8 cellular contexts compared by ENCODE assay signal in the genomic region with DNA sequence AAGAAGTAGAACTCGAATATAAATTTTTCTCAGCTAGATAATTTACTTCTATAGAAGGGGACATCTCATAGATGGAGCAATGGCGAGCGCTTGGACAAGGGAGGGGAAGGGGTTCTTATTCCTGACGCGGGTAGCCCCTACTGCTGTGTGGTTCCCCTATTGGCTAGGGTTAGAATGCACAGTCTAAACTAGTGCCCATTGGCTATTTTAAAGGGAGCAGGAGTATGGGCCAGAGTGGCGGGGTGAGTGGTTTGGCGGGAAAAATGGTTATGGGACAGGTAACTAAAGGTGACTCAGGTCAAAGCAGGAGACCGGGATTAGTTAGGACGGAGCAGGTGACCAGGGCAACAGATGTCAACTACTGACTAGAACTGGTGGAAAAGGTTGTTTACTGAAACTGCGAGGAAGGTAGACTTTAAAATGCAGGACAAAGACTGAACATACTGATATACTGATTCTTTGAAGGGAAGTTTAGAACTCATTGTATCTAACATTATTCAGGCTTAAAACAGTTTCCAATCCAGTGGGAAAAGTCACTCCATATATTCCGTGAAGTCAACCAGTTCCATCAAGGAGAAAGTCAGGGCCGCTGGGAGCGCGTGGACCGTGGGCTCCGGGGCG. TPM values are rescaled to one million over a fixed set of nuclear protein-coding genes. Genes with fewer than 3 reads are reported as not detected.
A peak's percentile ranks its signal among the peaks of the same experiment; 100 is the strongest.
DNase-seq lines count a peak whose midpoint lies in the region; ATAC-seq, FAIRE-seq and TF ChIP-seq lines count a peak whose summit lies in the region.

No MANE protein-coding gene starts in this region.

- 26% methylated on average over 15 of the region's 17 CpGs for WGBS in K562 (ENCODE audit: insufficient coverage, low coverage, missing lambda C conversion rate)
- WGBS in suprapubic skin, result 17% methylated on average over 14 of the region's 17 CpGs

- H3K4me3 Mint-ChIP-seq in activated naive CD4-positive, alpha-beta T cell treated with anti-CD3 and anti-CD28 coated beads for 36 hours, result peak overlapping the region; percentile 80

- TF ChIP-seq EP300 in K562 (IDR thresholded peaks at IDR 0.05; ENCODE audit: low read length), result no peak
- no peak for TF ChIP-seq EP300 in suprapubic skin (IDR thresholded peaks at IDR 0.05)

- peaks cover 10% of the 10 kb centered on the region for H3K4me1 Mint-ChIP-seq in activated naive CD4-positive, alpha-beta T cell treated with anti-CD3 and anti-CD28 coated beads for 36 hours (ENCODE audit: low read depth)

- peaks cover 17% of the 10 kb centered on the region; the same call in 2 of the 3 replicates for H3K36me3 ChIP-seq in K562 (ENCODE audit: control insufficient read depth, insufficient read depth, low read length)
- H3K36me3 ChIP-seq in suprapubic skin, result no peaks in the 10 kb centered on the region

- no peaks in the 10 kb centered on the region for H3K9me1 ChIP-seq in K562 (ENCODE audit: control insufficient read depth, insufficient read depth, low read length)

- H3K9me3 ChIP-seq in K562 (replicated peaks; ENCODE audit: control insufficient read depth, insufficient read depth, low read depth, low read length) (no peaks in the 10 kb centered on the region; the same call in 1 of the 2 replicates), suprapubic skin (no peaks in the 10 kb centered on the region)

- H3K36me3 Mint-ChIP-seq in activated naive CD4-positive, alpha-beta T cell treated with anti-CD3 and anti-CD28 coated beads for 36 hours (ENCODE audit: low read depth), result no peaks in the 10 kb centered on the region

- peak overlapping the region; percentile 95 for H3K4me2 ChIP-seq in K562 (ENCODE audit: insufficient read depth, low read length)

- TSS peak; percentile 94 for BruUV-seq in K562 (replicated peaks; lab: Mats Ljungman, UMichigan)

- in situ Hi-C loops in K562 (cut with MboI), result no loop called here

- H3K4me1 ChIP-seq in K562 (replicated peaks in 1 of 2; ENCODE audit: control insufficient read depth in 2 of 2, insufficient read depth in 2 of 2, low read length in 2 of 2) (peaks cover 4 to 22% of the 10 kb centered on the region in 2 experiments; a peak in 4 of 5 replicates), suprapubic skin (peaks cover 20% of the 10 kb centered on the region)

- H3K27ac Mint-ChIP-seq in activated naive CD4-positive, alpha-beta T cell treated with anti-CD3 and anti-CD28 coated beads for 36 hours, result peak overlapping the region; percentile 73

- H3K4me3 ChIP-seq in K562 (peak overlapping the region; percentile 93), suprapubic skin (peak overlapping the region; percentile 87)

- H3K79me2 ChIP-seq in K562 (ENCODE audit: control insufficient read depth, insufficient read depth, low read length), result peaks cover 45% of the 10 kb centered on the region

- no peak for TF ChIP-seq RAD21 in K562 (CRISPR knock-in tag; conservative IDR thresholded peaks at IDR 0.05 in 1 of 2, IDR thresholded peaks at IDR 0.05 in 1 of 2)

- TF ChIP-seq CTCF in K562 (IDR thresholded peaks at IDR 0.05 in 2 of 3, conservative IDR thresholded peaks at IDR 0.05 in 1 of 3; ENCODE audit: insufficient read depth in 2 of 3, low read depth in 1 of 3, low read length in 3 of 3) (no peak), suprapubic skin (IDR thresholded peaks at IDR 0.05) (no peak)

- POLR2A ChIA-PET in K562 (lab: Yijun Ruan, JAX), result interaction anchor here (0.6 to 1.5 kb wide), 8 partner anchors 12 to 136 kb away, joined by 3 to 6 read pairs (median 3); partner anchors contain the start of genes AURKAIP1, CCNL2 and MRPL20

- H3K27ac ChIP-seq in K562 (ENCODE audit: extremely low read depth, low read depth, low read length), result peak overlapping the region; percentile 91
- peak overlapping the region; percentile 88 for H3K27ac ChIP-seq in suprapubic skin

- peak; percentile 68 for FAIRE-seq in K562 (lab: Jason Lieb, UNC)

- H3K9ac ChIP-seq in K562 (ENCODE audit: insufficient read depth in 1 of 2, low read depth in 2 of 2, low read length in 2 of 2), result peak overlapping the region; percentile 97 to 100

- DNase-seq in activated naive CD4-positive, alpha-beta T cell treated with anti-CD3 and anti-CD28 coated beads for 36 hours, result peak; percentile 36
- no peak for DNase-seq in activated naive CD4-positive, alpha-beta T cell (lab: John Stamatoyannopoulos, UW)
- DNase-seq in NCI-H69 (lab: John Stamatoyannopoulos, UW) (peak; percentile 30), K562 (ENCODE audit: extremely low read depth in 1 of 4, low spot score in 3 of 4) (peak; percentile 16 to 63 (median 34)), left lobe of liver (ENCODE audit: low spot score) (no peak), suprapubic skin (ENCODE audit: low spot score in 2 of 2) (no peak), anterior cingulate cortex (lab: John Stamatoyannopoulos, UW) (no peak)

- no peaks in the 10 kb centered on the region for H3K27me3 Mint-ChIP-seq in activated naive CD4-positive, alpha-beta T cell treated with anti-CD3 and anti-CD28 coated beads for 36 hours (ENCODE audit: low read depth)

- peak; percentile 61 for ATAC-seq in K562
- ATAC-seq in left lobe of liver, result peak; percentile 13
- no peak for ATAC-seq in HG03045 (IDR thresholded peaks at IDR 0.05; ENCODE audit: unreplicated experiment)

- no peaks in the 10 kb centered on the region for H3K9me3 Mint-ChIP-seq in activated naive CD4-positive, alpha-beta T cell treated with anti-CD3 and anti-CD28 coated beads for 36 hours

- intact Hi-C loops in activated naive CD4-positive, alpha-beta T cell treated with anti-CD3 and anti-CD28 coated beads for 36 hours (cut with micrococcal nuclease), result loop anchor here (1.0 to 5.0 kb wide), 3 partner anchors 63 to 381 kb away; partner anchors contain the start of genes GNB1 and SSU72
- intact Hi-C loops in K562 (cut with micrococcal nuclease), result loop anchor here (5.0 to 10.0 kb wide), 2 partner anchors 116 to 396 kb away; partner anchors contain the start of gene CCNL2

- CTCF ChIA-PET in activated naive CD4-positive, alpha-beta T cell treated with anti-CD3 and anti-CD28 coated beads for 36 hours (lab: Charles Lee), result no interaction called here
- CTCF ChIA-PET in K562 (lab: Yijun Ruan, JAX; ENCODE audit: low intra/inter-chr PET ratio), result no interaction called here

- no peak for TF ChIP-seq POLR2A in K562 (conservative IDR thresholded peaks at IDR 0.05)
- TF ChIP-seq POLR2A in suprapubic skin (IDR thresholded peaks at IDR 0.05), result no peak

- no peaks in the 10 kb centered on the region for H4K20me1 ChIP-seq in K562 (replicated peaks; ENCODE audit: control insufficient read depth, insufficient read depth, low read length)

- peak overlapping the region; percentile 98 for H2AFZ ChIP-seq in K562 (ENCODE audit: low read depth, low read length)

- H3K27me3 ChIP-seq in K562 (ENCODE audit: control insufficient read depth in 2 of 2, insufficient read depth in 2 of 2, low read length in 2 of 2), result no peaks in the 10 kb centered on the region
- no peaks in the 10 kb centered on the region for H3K27me3 ChIP-seq in suprapubic skin

RNA-seq across cellular contexts. Expression of gene ATAD3A, which starts 0.9 kb away (rescaled TPM):
- total RNA-seq in activated naive CD4-positive, alpha-beta T cell treated with anti-CD3 and anti-CD28 coated beads for 36 hours, result 10 to 100 TPM; 39.4 to 41.0 TPM
- 54.7 and 190 TPM in 2 replicates for total RNA-seq in K562 (2011; cell fraction: chromatin; rRNA removed; ENCODE audit: low replicate concordance)
- total RNA-seq in K562 (2011; cell fraction: nucleolus; rRNA removed), result 155 and 182 TPM in 2 replicates
- 64.8 and 77.4 TPM in 2 replicates for total RNA-seq in K562 (2011; cell fraction: nucleoplasm; rRNA removed)
- total RNA-seq in K562 (2014; rRNA removed), result 173 and 183 TPM in 2 replicates
- total RNA-seq in K562 (2014; rRNA removed; fragmentation: Illumina TruSeq; extraction: Trizol), result 18.6 and 20.2 TPM in 2 replicates
- total RNA-seq in K562 (2015; rRNA removed; fragmentation: Illumina TruSeq; extraction: Trizol), result 80.1 and 87.1 TPM in 2 replicates
- 151 and 167 TPM in 2 replicates for total RNA-seq in K562 (2021)
- 36.7 and 40.8 TPM in 2 replicates for polyA plus RNA-seq in K562 (2011; rRNA removed)
- 47.1 and 118 TPM in 2 replicates for polyA plus RNA-seq in K562 (2011; cell fraction: cytosol; rRNA removed)
- polyA plus RNA-seq in K562 (2011; cell fraction: nucleus; rRNA removed), result 98.3 and 162 TPM in 2 replicates
- polyA plus RNA-seq in K562 (2012), result 69.9 and 90.0 TPM in 2 replicates
- polyA plus RNA-seq in K562 (2014; fragmentation: Illumina TruSeq; extraction: Trizol), result 29.2 and 90.5 TPM in 2 replicates
- polyA plus RNA-seq in K562 (2014; fragmentation: Nextera tagmentation; extraction: Ambion mirVana), result 1 to 10 TPM in 1 of 2 experiments, under 1 TPM in 1; 0.10 to 1.0 TPM
- 123 and 131 TPM in 2 replicates for polyA plus RNA-seq in K562 (2014; rRNA removed)
- 14.9 and 33.5 TPM in 2 replicates for polyA minus RNA-seq in K562 (2011; rRNA and poly(A)+ RNA removed)
- polyA minus RNA-seq in K562 (2011; cell fraction: cytosol; rRNA and poly(A)+ RNA removed), result 50.2 and 62.0 TPM in 2 replicates
- 28.4 and 31.9 TPM in 2 replicates for polyA minus RNA-seq in K562 (2011; cell fraction: nucleus; rRNA and poly(A)+ RNA removed)
- 16.3 TPM for total RNA-seq in left lobe of liver
- total RNA-seq in suprapubic skin, result 10 to 100 TPM; 15.0 to 23.2 (median 19.7) TPM

RNA-seq across cellular contexts. Expression of gene TMEM240, which starts 29.4 kb away (rescaled TPM):
- not detected for total RNA-seq in activated naive CD4-positive, alpha-beta T cell treated with anti-CD3 and anti-CD28 coated beads for 36 hours
- total RNA-seq in K562 (2011; cell fraction: chromatin; rRNA removed; ENCODE audit: low replicate concordance), result 1.2 and 8.3 TPM in 2 replicates
- 5.3 and 6.0 TPM in 2 replicates for total RNA-seq in K562 (2011; cell fraction: nucleolus; rRNA removed)
- 2.6 and 6.0 TPM in 2 replicates for total RNA-seq in K562 (2011; cell fraction: nucleoplasm; rRNA removed)
- total RNA-seq in K562 (2014; rRNA removed) (0.78 TPM in 1 of 2 replicates, not detected in the other), K562 (2014; rRNA removed; fragmentation: Illumina TruSeq; extraction: Trizol) (not detected in 2 replicates), K562 (2015; rRNA removed; fragmentation: Illumina TruSeq; extraction: Trizol) (0.38 and 0.43 TPM in 2 replicates), K562 (2021) (1.3 and 2.0 TPM in 2 replicates), left lobe of liver (0.98 TPM), suprapubic skin (1 to 10 TPM in 3 of 4 donors, not detected in 1; 1.0 to 1.7 (median 1.1) TPM)
- polyA plus RNA-seq in K562 (2011; rRNA removed) (0.24 TPM in 2 replicates), K562 (2014; fragmentation: Illumina TruSeq; extraction: Trizol) (not detected in 2 replicates), K562 (2014; fragmentation: Nextera tagmentation; extraction: Ambion mirVana) (not detected), K562 (2014; rRNA removed) (0.28 and 0.94 TPM in 2 replicates)
- 0.46 TPM in 1 of 2 replicates, not detected in the other for polyA plus RNA-seq in K562 (2011; cell fraction: cytosol; rRNA removed)
- 3.5 and 8.1 TPM in 2 replicates for polyA plus RNA-seq in K562 (2011; cell fraction: nucleus; rRNA removed)
- 1.1 and 3.2 TPM in 2 replicates for polyA plus RNA-seq in K562 (2012)
- not detected in 2 replicates for polyA minus RNA-seq in K562 (2011; rRNA and poly(A)+ RNA removed)
- polyA minus RNA-seq in K562 (2011; cell fraction: cytosol; rRNA and poly(A)+ RNA removed), result not detected in 2 replicates
- polyA minus RNA-seq in K562 (2011; cell fraction: nucleus; rRNA and poly(A)+ RNA removed), result 0.56 and 0.67 TPM in 2 replicates

RNA-seq across cellular contexts. Expression of gene ATAD3B, which starts 39.5 kb away (rescaled TPM):
- total RNA-seq in activated naive CD4-positive, alpha-beta T cell treated with anti-CD3 and anti-CD28 coated beads for 36 hours, result 10 to 100 TPM; 32.7 to 38.7 TPM
- 197 and 522 TPM in 2 replicates for total RNA-seq in K562 (2011; cell fraction: chromatin; rRNA removed; ENCODE audit: low replicate concordance)
- total RNA-seq in K562 (2011; cell fraction: nucleolus; rRNA removed), result 417 and 489 TPM in 2 replicates
- 246 and 263 TPM in 2 replicates for total RNA-seq in K562 (2011; cell fraction: nucleoplasm; rRNA removed)
- total RNA-seq in K562 (2014; rRNA removed), result 106 and 126 TPM in 2 replicates
- total RNA-seq in K562 (2014; rRNA removed; fragmentation: Illumina TruSeq; extraction: Trizol), result 10.3 and 15.6 TPM in 2 replicates
- total RNA-seq in K562 (2015; rRNA removed; fragmentation: Illumina TruSeq; extraction: Trizol), result 43.2 and 45.2 TPM in 2 replicates
- 92.0 and 93.4 TPM in 2 replicates for total RNA-seq in K562 (2021)
- 27.7 and 27.9 TPM in 2 replicates for polyA plus RNA-seq in K562 (2011; rRNA removed)
- 18.3 and 42.9 TPM in 2 replicates for polyA plus RNA-seq in K562 (2011; cell fraction: cytosol; rRNA removed)
- polyA plus RNA-seq in K562 (2011; cell fraction: nucleus; rRNA removed), result 168 and 341 TPM in 2 replicates
- polyA plus RNA-seq in K562 (2012), result 31.9 and 52.8 TPM in 2 replicates
- polyA plus RNA-seq in K562 (2014; fragmentation: Illumina TruSeq; extraction: Trizol), result 18.9 and 42.2 TPM in 2 replicates
- polyA plus RNA-seq in K562 (2014; fragmentation: Nextera tagmentation; extraction: Ambion mirVana), result under 1 TPM; 0.07 to 0.77 TPM
- 113 and 117 TPM in 2 replicates for polyA plus RNA-seq in K562 (2014; rRNA removed)
- polyA minus RNA-seq in K562 (2011; rRNA and poly(A)+ RNA removed), result 6.7 and 14.8 TPM in 2 replicates
- 23.6 and 41.7 TPM in 2 replicates for polyA minus RNA-seq in K562 (2011; cell fraction: cytosol; rRNA and poly(A)+ RNA removed)
- 44.3 and 53.4 TPM in 2 replicates for polyA minus RNA-seq in K562 (2011; cell fraction: nucleus; rRNA and poly(A)+ RNA removed)
- 16.0 TPM for total RNA-seq in left lobe of liver
- total RNA-seq in suprapubic skin, result 10 to 100 TPM; 18.5 to 71.9 (median 23.7) TPM

Comparison
In these comparisons a context has a peak if more than half of its experiments do, and no peak if none do; other contexts are left out.
1. DNase-seq: peak in activated naive CD4-positive, alpha-beta T cell treated with anti-CD3 and anti-CD28 coated beads for 36 hours (single experiment), NCI-H69 (single experiment) and K562 (4 of 4); none in activated naive CD4-positive, alpha-beta T cell (0 of 4), left lobe of liver (single experiment), suprapubic skin (0 of 2) and anterior cingulate cortex (0 of 58).